In the genomic region with DNA sequence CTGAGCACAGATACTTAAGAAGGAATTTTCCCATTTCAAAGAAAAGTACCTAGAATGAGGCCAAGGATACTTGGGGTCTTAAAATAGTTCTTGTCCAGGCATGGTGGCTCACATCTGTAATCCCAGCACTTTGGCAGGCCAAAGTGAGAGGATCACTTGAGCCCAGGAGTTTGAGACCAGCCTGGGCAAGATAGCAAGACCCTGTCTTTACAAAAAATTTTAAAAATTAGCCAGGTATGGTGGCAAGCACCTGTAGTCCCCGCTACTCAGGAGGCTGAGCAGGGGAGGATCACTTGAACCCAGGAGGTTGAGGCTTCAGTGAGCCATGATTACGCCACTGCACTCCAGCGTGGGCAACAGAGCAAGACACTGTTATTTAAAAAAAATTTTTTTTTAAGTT, we compare ENCODE assay signal across 24 cellular contexts.
"Had no signal": no experiment of that assay in that cellular context is flagged by ENCODE, and none has a peak within 500 bp of the region (broad histone marks: within the 10 kb centered on the region; RNA-seq: fewer than 3 reads in every experiment).

No MANE protein-coding gene starts in this region.

- H3K4me3 Mint-ChIP-seq: activated CD4-positive, alpha-beta T cell treated with anti-CD3 and anti-CD28 coated beads for 36 hours; activated naive CD8-positive, alpha-beta T cell; naive B cell; neural crest cell; T-helper 17 cell had no signal

- H3K36me3 ChIP-seq: colonic mucosa, pancreas, prostate gland, transverse colon, uterus had no signal

- H3K27ac Mint-ChIP-seq: activated CD4-positive, alpha-beta T cell treated with anti-CD3 and anti-CD28 coated beads for 36 hours; activated naive CD8-positive, alpha-beta T cell had no signal

- H3K4me3 ChIP-seq: colonic mucosa, left ventricle myocardium inferior, lung, pancreas, prostate gland, testis, transverse colon, uterus had no signal

- H3K4me1 ChIP-seq: colonic mucosa, testis, uterus had no signal

- H3K9me3 ChIP-seq: colonic mucosa, left ventricle myocardium inferior, pancreas, prostate gland, testis, transverse colon, uterus had no signal

- ATAC-seq: activated CD4-positive, alpha-beta T cell treated with anti-CD3 and anti-CD28 coated beads for 36 hours; pancreas; stimulated activated naive CD8-positive, alpha-beta T cell treated with anti-CD3 and anti-CD28 coated beads, Interleukin-15, Interleukin-2, amounts not matched to agents 100 U/mL and 50 U/mL, for 24 hours; T-helper 17 cell had no signal

- H3K9me3 Mint-ChIP-seq: naive B cell, neural crest cell had no signal

- H3K36me3 Mint-ChIP-seq: naive B cell had no signal

- H3K27me3 Mint-ChIP-seq: activated CD4-positive, alpha-beta T cell treated with anti-CD3 and anti-CD28 coated beads for 36 hours; activated naive CD8-positive, alpha-beta T cell; naive B cell; T-helper 17 cell had no signal

- DNase-seq: activated CD4-positive, alpha-beta T cell treated with anti-CD3 and anti-CD28 coated beads for 36 hours; activated CD8-positive, alpha-beta memory T cell treated with anti-CD3 and anti-CD28 coated beads for 24 hours; activated effector memory CD4-positive, alpha-beta T cell treated with Interleukin-2 at 50 U/mL for 16 hours; activated naive CD4-positive, alpha-beta T cell treated with Interleukin-2 at 50 U/mL for 16 hours; anterior cingulate cortex; cerebellar nuclear complex; colonic mucosa; effector CD8-positive, alpha-beta T cell; islet precursor cell; left ventricle myocardium inferior; naive B cell; nucleus accumbens; pancreas; stimulated activated naive CD8-positive, alpha-beta T cell treated with anti-CD3 and anti-CD28 coated beads, Interleukin-15, Interleukin-2, amounts not matched to agents 100 U/mL and 50 U/mL, for 24 hours; T-helper 17 cell; T1000; testis; transverse colon; uterus had no signal

- H3K27ac ChIP-seq: colonic mucosa, epithelial cell of prostate, left ventricle myocardium inferior, pancreas, prostate gland, testis, uterus had no signal

- H3K27me3 ChIP-seq: colonic mucosa, pancreas, testis, transverse colon, uterus had no signal
